ENCODE assay signal across 21 cellular contexts in genomic region chr7:78402096-78402495, GRCh38.
"Had no signal": no experiment of that assay in that cellular context is flagged by ENCODE, and none has a peak within 500 bp of the region (broad histone marks: within the 10 kb centered on the region; RNA-seq: fewer than 3 reads in every experiment).

No MANE protein-coding gene starts in this region.

- H3K4me3 Mint-ChIP-seq: memory B cell, nephron, type B pancreatic cell had no signal

- H3K27ac Mint-ChIP-seq: memory B cell, nephron, type B pancreatic cell had no signal

- H3K27ac ChIP-seq: colonic mucosa, heart right ventricle, left ventricle myocardium inferior, lower lobe of right lung, parathyroid adenoma, psoas muscle, sigmoid colon, skin epidermis, uterus had no signal

- H3K4me1 ChIP-seq: colonic mucosa, lower lobe of right lung, parathyroid adenoma, psoas muscle, sigmoid colon, uterus had no signal

- H3K79me2 ChIP-seq: parathyroid adenoma had no signal

- H3K4me1 Mint-ChIP-seq: memory B cell, nephron had no signal

- H2AFZ ChIP-seq: parathyroid adenoma had no signal

- H3K9me3 ChIP-seq: colonic mucosa, lower lobe of right lung, psoas muscle, sigmoid colon, uterus had no signal

- FAIRE-seq: endothelial cell of umbilical vein had no signal

- H3K9ac ChIP-seq: parathyroid adenoma had no signal

- H3K27me3 Mint-ChIP-seq: memory B cell had no signal

- H3K36me3 Mint-ChIP-seq: memory B cell, type B pancreatic cell had no signal

- H3K27me3 ChIP-seq: colonic mucosa, heart right ventricle, sigmoid colon, uterus had no signal

- H3K36me3 ChIP-seq: colonic mucosa, heart right ventricle, left ventricle myocardium inferior, lower lobe of right lung, sigmoid colon, uterus had no signal

- DNase-seq: colonic mucosa; dermis blood vessel endothelial cell; heart right ventricle; kidney; left cardiac atrium; left ventricle myocardium inferior; lower lobe of right lung; midbrain; psoas muscle; retina; sigmoid colon; stimulated activated CD4-positive, alpha-beta T cell treated with anti-CD3 and anti-CD28 coated beads, Interleukin-2, amount 100 ng/mL, for 24 hours; stimulated activated CD4-positive, alpha-beta T cell treated with anti-CD3 and anti-CD28 coated beads, Interleukin-4, amount 100 ng/mL, for 4 hours; stimulated activated naive CD4-positive, alpha-beta T cell treated with Interleukin-2 at 50 U/mL for 16 hours; uterus had no signal

- H3K9me3 Mint-ChIP-seq: memory B cell, type B pancreatic cell had no signal

- ATAC-seq: heart right ventricle, left cardiac atrium, psoas muscle had no signal

- H3K4me3 ChIP-seq: colonic mucosa, lower lobe of right lung, psoas muscle, sigmoid colon, skin epidermis, uterus had no signal
